ENCODE assay signal across 1 cellular context in genomic region chr2:134692461-134692860, GRCh38.
TF ChIP-seq lines count a peak whose summit lies in the region.

No MANE protein-coding gene starts in this region.

TF ChIP-seq in SK-N-SH, 30 proteins besides CTCF, POLR2A, EP300 and RAD21 (continued from another document):
- no peak for TF ChIP-seq RXRA (IDR thresholded peaks at IDR 0.05; ENCODE audit: borderline replicate concordance, low read depth)
- TF ChIP-seq SMC3 (IDR thresholded peaks at IDR 0.05; ENCODE audit: low read depth, low read length), result no peak
- no peak for TF ChIP-seq MAX (IDR thresholded peaks at IDR 0.05; ENCODE audit: low read depth)
- TF ChIP-seq ZBTB33 (IDR thresholded peaks at IDR 0.05; ENCODE audit: borderline replicate concordance, low read depth), result no peak
- TF ChIP-seq TCF12 (IDR thresholded peaks at IDR 0.05), result no peak
- no peak for TF ChIP-seq JUND (IDR thresholded peaks at IDR 0.05)
- no peak for TF ChIP-seq FOSL2 (IDR thresholded peaks at IDR 0.05; ENCODE audit: borderline replicate concordance, low read depth)
